In the genomic region with DNA sequence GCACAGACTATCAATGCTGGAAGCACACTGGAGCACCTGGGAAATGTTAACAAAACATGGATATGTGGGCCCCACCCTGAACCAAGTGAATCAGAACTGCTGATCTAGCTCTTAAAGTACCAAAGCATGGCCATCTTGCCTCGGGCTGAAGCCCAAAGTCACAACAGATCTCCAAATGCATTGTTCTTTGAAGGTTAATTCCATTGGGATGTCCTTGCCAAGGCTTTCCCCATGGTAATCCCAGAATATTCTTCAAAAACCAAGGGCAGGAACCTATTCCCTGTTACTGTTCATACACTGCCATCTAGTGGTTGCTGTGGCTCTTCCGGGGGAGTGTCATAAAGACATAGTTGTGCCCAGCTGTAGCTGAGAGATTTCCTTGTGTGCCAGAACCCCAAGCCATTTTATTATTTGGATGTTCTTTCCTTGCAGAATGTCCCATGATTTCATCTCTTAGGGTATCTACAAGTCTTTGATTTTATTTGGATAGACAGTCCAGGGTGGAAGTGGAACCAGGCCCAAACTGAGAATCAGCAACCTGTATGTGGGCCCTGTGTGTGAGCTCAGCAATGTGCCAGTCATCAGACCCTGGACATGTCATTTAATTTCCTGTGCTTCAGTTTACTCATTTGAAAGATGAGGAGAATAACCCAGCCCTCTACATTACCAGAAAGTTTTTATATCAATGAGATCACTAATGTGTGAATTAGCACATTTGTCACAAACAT, we compare ENCODE assay signal across 8 cellular contexts.
A peak's percentile ranks its signal among the peaks of the same experiment; 100 is the strongest.
DNase-seq lines count a peak whose midpoint lies in the region; ATAC-seq and TF ChIP-seq lines count a peak whose summit lies in the region.

No MANE protein-coding gene starts in this region.

- TF ChIP-seq CTCF in NB4 (IDR thresholded peaks at IDR 0.05; ENCODE audit: low read depth, low read length), result peak; percentile 90

- H3K9me3 ChIP-seq in SJCRH30 (replicated peaks) (no peaks in the 10 kb centered on the region), esophagus (ENCODE audit: control insufficient read depth in 2 of 2, insufficient read depth in 1 of 2, low read depth in 1 of 2, low read length in 1 of 2) (no peaks in the 10 kb centered on the region)

- no peak for TF ChIP-seq POLR2A in NB4 (IDR thresholded peaks at IDR 0.05; ENCODE audit: extremely low read depth, insufficient read length)

- H3K36me3 ChIP-seq in SJCRH30, result no peaks in the 10 kb centered on the region
- no peaks in the 10 kb centered on the region for H3K36me3 ChIP-seq in esophagus (ENCODE audit: control insufficient read depth in 2 of 2, insufficient read depth in 2 of 2, low read length in 1 of 2)

- DNase-seq in Right ventricle myocardium inferior (ENCODE audit: missing footprints) (no peak), cardiac septum (ENCODE audit: low spot score) (no peak), HEK293T (ENCODE audit: extremely low spot score) (peak; percentile 72), NB4 (ENCODE audit: low read depth) (peak; percentile 76), SJCRH30 (peak; percentile 43 to 88), mucosa of gallbladder (ENCODE audit: low spot score) (peak; percentile 41)
- no peak for DNase-seq in activated CD4-positive, alpha-beta memory T cell treated with anti-CD3 and anti-CD28 coated beads for 36 hours

- WGBS in esophagus, 2 donors, result 7 to 12% methylated on average over 2 of the region's 2 CpGs

- ATAC-seq in Right ventricle myocardium inferior, result peak; percentile 89

- intact Hi-C loops in Right ventricle myocardium inferior (cut with DNase I) (loop anchor here (2.0 to 10.0 kb wide), 4 partner anchors 196 to 1101 kb away; no protein-coding TSS in a partner anchor), cardiac septum (cut with DNase I) (loop anchor here (5.0 to 10.0 kb wide), 4 partner anchors 199 to 1099 kb away; no protein-coding TSS in a partner anchor)
- intact Hi-C loops in activated CD4-positive, alpha-beta memory T cell treated with anti-CD3 and anti-CD28 coated beads for 36 hours (cut with micrococcal nuclease), result loop anchor here (5.0 to 10.0 kb wide), 3 partner anchors 91 to 1099 kb away; no protein-coding TSS in a partner anchor

- H3K36me3 Mint-ChIP-seq in activated CD4-positive, alpha-beta memory T cell treated with anti-CD3 and anti-CD28 coated beads for 36 hours, result no peaks in the 10 kb centered on the region

- H3K27ac ChIP-seq in SJCRH30 (no peak overlapping the region), esophagus (ENCODE audit: low read depth in 2 of 2, low read length in 1 of 2) (peak overlapping the region; percentile 16 to 87)

- H3K4me1 ChIP-seq in SJCRH30, result no peaks in the 10 kb centered on the region
- H3K4me1 ChIP-seq in esophagus (ENCODE audit: control insufficient read depth in 2 of 2, insufficient read depth in 2 of 2, low read length in 1 of 2), result peaks cover 0 to 8% of the 10 kb centered on the region in 2 donors

- H3K4me3 Mint-ChIP-seq in activated CD4-positive, alpha-beta memory T cell treated with anti-CD3 and anti-CD28 coated beads for 36 hours, result no peak overlapping the region

- POLR2A ChIA-PET in HEK293T (lab: Yijun Ruan, JAX), result no interaction called here
- POLR2A ChIA-PET in activated CD4-positive, alpha-beta memory T cell treated with anti-CD3 and anti-CD28 coated beads for 36 hours (lab: Charles Lee), result no interaction called here

- H3K9me3 Mint-ChIP-seq in activated CD4-positive, alpha-beta memory T cell treated with anti-CD3 and anti-CD28 coated beads for 36 hours, result no peaks in the 10 kb centered on the region

- no peaks in the 10 kb centered on the region for H3K27me3 Mint-ChIP-seq in activated CD4-positive, alpha-beta memory T cell treated with anti-CD3 and anti-CD28 coated beads for 36 hours

- no peak overlapping the region for H3K4me3 ChIP-seq in NB4 (ENCODE audit: low read depth, low read length)
- no peak overlapping the region for H3K4me3 ChIP-seq in SJCRH30
- H3K4me3 ChIP-seq in esophagus (ENCODE audit: low read depth in 1 of 2, low read length in 2 of 2), result no peak overlapping the region

- H3K4me1 Mint-ChIP-seq in activated CD4-positive, alpha-beta memory T cell treated with anti-CD3 and anti-CD28 coated beads for 36 hours (ENCODE audit: low read depth), result no peaks in the 10 kb centered on the region

- no peak overlapping the region for H3K27ac Mint-ChIP-seq in activated CD4-positive, alpha-beta memory T cell treated with anti-CD3 and anti-CD28 coated beads for 36 hours

- H3K27me3 ChIP-seq in SJCRH30 (0 out of 2 replicates have a peak, but pooled peaks cover under 1% of the 10 kb centered on the region), esophagus (ENCODE audit: control insufficient read depth in 1 of 2, insufficient read depth in 2 of 2, low read length in 2 of 2) (no peaks in the 10 kb centered on the region)

- CTCF ChIA-PET in HEK293T (lab: Yijun Ruan, JAX), result interaction anchor here (0.6 to 1.2 kb wide), 11 partner anchors 15 to 1146 kb away, joined by 3 to 4 read pairs (median 3); no protein-coding TSS in a partner anchor
- CTCF ChIA-PET in activated CD4-positive, alpha-beta memory T cell treated with anti-CD3 and anti-CD28 coated beads for 36 hours (lab: Charles Lee), result interaction anchor here (0.5 to 1.6 kb wide), 5 partner anchors 8 to 1905 kb away, joined by 3 to 6 read pairs (median 3); no protein-coding TSS in a partner anchor

TF ChIP-seq in HEK293T, 16 proteins besides CTCF, POLR2A, EP300 and RAD21:
- TF ChIP-seq ZNF384 (IDR thresholded peaks at IDR 0.05), result no peak
- TF ChIP-seq ELF4 (IDR thresholded peaks at IDR 0.05), result no peak

Comparison
In these comparisons a context has a peak if more than half of its experiments do, and no peak if none do; other contexts are left out.
1. DNase-seq: peak in HEK293T (single experiment), NB4 (single experiment), SJCRH30 (2 of 2) and mucosa of gallbladder (single experiment); none in Right ventricle myocardium inferior (single experiment), cardiac septum (single experiment) and activated CD4-positive, alpha-beta memory T cell treated with anti-CD3 and anti-CD28 coated beads for 36 hours (single experiment).